ENCODE assay signal across 11 cellular contexts in the genomic region with DNA sequence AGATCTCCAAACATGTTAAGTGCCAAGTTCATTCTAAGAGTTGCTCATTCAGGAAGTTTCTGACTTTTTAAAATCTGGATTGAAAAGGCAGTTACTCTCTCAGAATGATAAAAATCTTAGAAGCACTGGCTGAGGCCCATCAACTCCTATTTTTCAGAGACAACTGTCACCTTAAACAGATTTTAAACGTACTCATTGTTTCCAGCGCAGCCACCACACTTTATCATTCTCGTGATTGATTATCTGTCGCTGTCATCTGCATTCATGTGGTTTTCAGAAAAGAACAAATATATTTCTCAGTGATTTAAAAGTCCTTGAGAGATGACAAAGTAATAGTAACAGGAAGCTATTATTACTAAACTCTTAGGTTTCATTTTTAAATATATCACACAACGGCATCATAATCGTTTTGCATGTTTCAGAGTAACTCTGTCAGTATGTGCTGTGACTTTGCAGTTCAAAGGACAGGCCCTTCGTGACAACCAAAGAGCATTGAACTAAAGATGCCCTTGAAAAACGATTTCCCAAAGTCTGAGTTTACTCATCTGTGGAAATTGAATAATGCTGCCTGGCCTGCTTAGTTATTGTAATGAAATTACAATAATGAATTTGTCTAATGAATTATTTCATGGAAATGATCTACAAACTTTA. TPM values are rescaled to one million over a fixed set of nuclear protein-coding genes. Genes with fewer than 3 reads are reported as not detected.
DNase-seq lines count a peak whose midpoint lies in the region; ATAC-seq and TF ChIP-seq lines count a peak whose summit lies in the region.
"Had no signal": no experiment of that assay in that cellular context is flagged by ENCODE, and none has a peak within 500 bp of the region (broad histone marks: within the 10 kb centered on the region; RNA-seq: fewer than 3 reads in every experiment).

No MANE protein-coding gene starts in this region.

- no peaks in the 10 kb centered on the region for H3K27me3 ChIP-seq in neural progenitor cell

- peak; percentile 24 for DNase-seq in activated naive CD4-positive, alpha-beta T cell treated with anti-CD3 and anti-CD28 coated beads, Interleukin-2, amount 10 ng/mL, durations not matched to agents 7 days and 5 days
- no peak for DNase-seq in AG08395 (ENCODE audit: low spot score)
- DNase-seq in NCI-H1694 (lab: John Stamatoyannopoulos, UW), result no peak
- DNase-seq in NCI-H524 (lab: John Stamatoyannopoulos, UW), result no peak
- DNase-seq in neural progenitor cell (ENCODE audit: low spot score), result no peak
- DNase-seq: NCI-H1048, nucleus accumbens had no signal

- H3K27me3 Mint-ChIP-seq in activated naive CD4-positive, alpha-beta T cell treated with anti-CD3 and anti-CD28 coated beads, Interleukin-2, amount 10 ng/mL, durations not matched to agents 7 days and 5 days, result no peaks in the 10 kb centered on the region
- peaks cover 3% of the 10 kb centered on the region for H3K27me3 Mint-ChIP-seq in neural progenitor cell (ENCODE audit: insufficient read depth, low read depth)

- no peaks in the 10 kb centered on the region for H3K9me3 ChIP-seq in neural progenitor cell (ENCODE audit: low read depth)

- H3K36me3 ChIP-seq in neural progenitor cell, result no peaks in the 10 kb centered on the region

- no peak overlapping the region for H3K27ac ChIP-seq in neural progenitor cell

- H3K4me1 ChIP-seq in neural progenitor cell, result peaks cover 5% of the 10 kb centered on the region

- no peak overlapping the region for H2AFZ ChIP-seq in neural progenitor cell (replicated peaks)

- no peak for TF ChIP-seq CTCF in neural progenitor cell (IDR thresholded peaks at IDR 0.05)

- no peaks in the 10 kb centered on the region for H3K79me2 ChIP-seq in neural progenitor cell (ENCODE audit: low read depth)

- no peaks in the 10 kb centered on the region for H4K20me1 ChIP-seq in neural progenitor cell (ENCODE audit: low read depth)

- H3K4me3 Mint-ChIP-seq in activated naive CD4-positive, alpha-beta T cell treated with anti-CD3 and anti-CD28 coated beads, Interleukin-2, amount 10 ng/mL, durations not matched to agents 7 days and 5 days, result no peak overlapping the region
- H3K4me3 Mint-ChIP-seq in neural progenitor cell, result no peak overlapping the region
- H3K4me3 Mint-ChIP-seq: brain had no signal

- H3K27ac Mint-ChIP-seq in activated naive CD4-positive, alpha-beta T cell treated with anti-CD3 and anti-CD28 coated beads, Interleukin-2, amount 10 ng/mL, durations not matched to agents 7 days and 5 days, result peak overlapping the region; percentile 3
- H3K27ac Mint-ChIP-seq in neural progenitor cell, result no peak overlapping the region
- H3K27ac Mint-ChIP-seq: brain had no signal

- H3K9ac ChIP-seq in neural progenitor cell, result no peak overlapping the region

- H3F3A ChIP-seq in neural progenitor cell (ENCODE audit: low read depth), result no peaks in the 10 kb centered on the region

- no peaks in the 10 kb centered on the region for H3K9me3 Mint-ChIP-seq in activated naive CD4-positive, alpha-beta T cell treated with anti-CD3 and anti-CD28 coated beads, Interleukin-2, amount 10 ng/mL, durations not matched to agents 7 days and 5 days
- H3K9me3 Mint-ChIP-seq in neural progenitor cell, result peaks cover 2% of the 10 kb centered on the region

- CTCF ChIA-PET in activated naive CD4-positive, alpha-beta T cell treated with anti-CD3 and anti-CD28 coated beads, Interleukin-2, amount 10 ng/mL, durations not matched to agents 7 days and 5 days (lab: Charles Lee), result no interaction called here

- no peaks in the 10 kb centered on the region for H3K36me3 Mint-ChIP-seq in activated naive CD4-positive, alpha-beta T cell treated with anti-CD3 and anti-CD28 coated beads, Interleukin-2, amount 10 ng/mL, durations not matched to agents 7 days and 5 days
- H3K36me3 Mint-ChIP-seq in neural progenitor cell, result no peaks in the 10 kb centered on the region
- H3K36me3 Mint-ChIP-seq: brain had no signal

- H3K4me2 ChIP-seq in neural progenitor cell, result no peak overlapping the region

- ATAC-seq in GM18508 (IDR thresholded peaks at IDR 0.05; ENCODE audit: insufficient read depth, unreplicated experiment) (peak; percentile 70), GM19455 (IDR thresholded peaks at IDR 0.05; ENCODE audit: unreplicated experiment) (peak; percentile 89), HG03066 (IDR thresholded peaks at IDR 0.05; ENCODE audit: low read depth, unreplicated experiment) (peak; percentile 82)

- H3K4me1 Mint-ChIP-seq in activated naive CD4-positive, alpha-beta T cell treated with anti-CD3 and anti-CD28 coated beads, Interleukin-2, amount 10 ng/mL, durations not matched to agents 7 days and 5 days, result peaks cover 9% of the 10 kb centered on the region
- H3K4me1 Mint-ChIP-seq in neural progenitor cell, result peaks cover 3% of the 10 kb centered on the region

- no peak overlapping the region for H3K4me3 ChIP-seq in neural progenitor cell

RNA-seq across cellular contexts. Expression of a gene that starts 14.9 kb away (rescaled TPM):
- total RNA-seq in neural progenitor cell (ENCODE audit: low replicate concordance), result 0.11 and 0.31 TPM in 2 replicates
